Comparison of ENCODE assay signal across 40 cellular contexts in genomic region chr2:12666445-12666844, GRCh38.
"Had no signal": no experiment of that assay in that cellular context is flagged by ENCODE, and none has a peak within 500 bp of the region (broad histone marks: within the 10 kb centered on the region; RNA-seq: fewer than 3 reads in every experiment).

No MANE protein-coding gene starts in this region.

- H3K9me3 Mint-ChIP-seq: central memory CD8-positive, alpha-beta T cell had no signal

- H3K27ac ChIP-seq: adrenal gland, ascending aorta, body of pancreas, brain microvascular endothelial cell, breast epithelium, cardiac muscle cell, colonic mucosa had no signal

- FAIRE-seq: astrocyte, bronchial epithelial cell, colon had no signal

- H3K4me1 Mint-ChIP-seq: activated naive CD4-positive, alpha-beta T cell treated with anti-CD3 and anti-CD28 coated beads, Interleukin-2, amount 10 ng/mL, durations not matched to agents 7 days and 5 days; activated naive CD4-positive, alpha-beta T cell treated with anti-CD3 and anti-CD28 coated beads, Interleukin-2, amount 50 U/mL, for 24 hours; activated naive CD8-positive, alpha-beta T cell treated with anti-CD3 and anti-CD28 coated beads for 36 hours; activated naive CD8-positive, alpha-beta T cell treated with anti-CD3 and anti-CD28 coated beads, Interleukin-2, amount 10 ng/mL, durations not matched to agents 7 days and 5 days; activated naive CD8-positive, alpha-beta T cell treated with anti-CD3 and anti-CD28 coated beads, Interleukin-2, amount 50 U/mL, for 24 hours; activated T-helper 17 cell treated with anti-CD3 and anti-CD28 coated beads, Interleukin-2, amount 50 U/mL, for 72 hours; central memory CD8-positive, alpha-beta T cell had no signal

- H3K4me3 Mint-ChIP-seq: activated naive CD4-positive, alpha-beta T cell treated with anti-CD3 and anti-CD28 coated beads for 36 hours; activated naive CD4-positive, alpha-beta T cell treated with anti-CD3 and anti-CD28 coated beads, Interleukin-2, amount 10 ng/mL, durations not matched to agents 7 days and 5 days; activated naive CD4-positive, alpha-beta T cell treated with anti-CD3 and anti-CD28 coated beads, Interleukin-2, amount 50 U/mL, for 24 hours; activated naive CD8-positive, alpha-beta T cell; activated naive CD8-positive, alpha-beta T cell treated with anti-CD3 and anti-CD28 coated beads for 36 hours; activated naive CD8-positive, alpha-beta T cell treated with anti-CD3 and anti-CD28 coated beads, Interleukin-2, amount 10 ng/mL, durations not matched to agents 7 days and 5 days; activated naive CD8-positive, alpha-beta T cell treated with anti-CD3 and anti-CD28 coated beads, Interleukin-2, amount 50 U/mL, for 24 hours; activated T-cell treated with anti-CD3 and anti-CD28 coated beads, Interleukin-2, amount 50 U/mL, for 4 hours; activated T-cell treated with anti-CD3 and anti-CD28 coated beads, Interleukin-2, amount 50 U/mL, for 72 hours; activated T-helper 1 cell treated with anti-CD3 and anti-CD28 coated beads, Interleukin-12 subunit alpha, Interleukin-12 subunit beta, Interleukin-2, Interleukin-4 antibody, amounts not matched to agents 30 ng/mL and 10 ng/mL and 1 ng/mL, durations not matched to agents 14 hours and 24 hours and 36 hours; activated T-helper 17 cell treated with anti-CD3 and anti-CD28 coated beads, Interleukin-2, amount 50 U/mL, for 72 hours; brain; central memory CD8-positive, alpha-beta T cell had no signal

- H3K27me3 ChIP-seq: adrenal gland, ascending aorta, body of pancreas, brain microvascular endothelial cell, breast epithelium, cardiac muscle cell, colonic mucosa had no signal

- DNase-seq: activated effector memory CD4-positive, alpha-beta T cell treated with anti-CD3 and anti-CD28 coated beads, Interleukin-2, amount 50 U/mL, for 16 hours; activated effector memory CD4-positive, alpha-beta T cell treated with Interleukin-2 at 50 U/mL for 16 hours; activated gamma-delta T cell; activated gamma-delta T cell treated with Interleukin-2 at 50 U/mL for 16 hours; activated naive CD4-positive, alpha-beta T cell; activated naive CD4-positive, alpha-beta T cell treated with anti-CD3 and anti-CD28 coated beads for 36 hours; activated naive CD4-positive, alpha-beta T cell treated with anti-CD3 and anti-CD28 coated beads, Interleukin-2, amount 10 ng/mL, durations not matched to agents 7 days and 5 days; activated naive CD4-positive, alpha-beta T cell treated with anti-CD3 and anti-CD28 coated beads, Interleukin-2, amount 50 U/mL, for 16 hours; activated naive CD4-positive, alpha-beta T cell treated with Interleukin-2 at 50 U/mL for 16 hours; activated naive CD8-positive, alpha-beta T cell treated with anti-CD3 and anti-CD28 coated beads for 36 hours; activated naive CD8-positive, alpha-beta T cell treated with anti-CD3 and anti-CD28 coated beads, Interleukin-2, amount 10 ng/mL, durations not matched to agents 7 days and 5 days; activated naive CD8-positive, alpha-beta T cell treated with anti-CD3 and anti-CD28 coated beads, Interleukin-2, amount 50 U/mL, for 24 hours; activated T-cell treated with anti-CD3 and anti-CD28 coated beads, Interleukin-2, amount 50 U/mL, for 4 hours; activated T-cell treated with anti-CD3 and anti-CD28 coated beads, Interleukin-2, amount 50 U/mL, for 48 hours; activated T-cell treated with anti-CD3 and anti-CD28 coated beads, Interleukin-2, amount 50 U/mL, for 72 hours; adrenal gland; amniotic stem cell; amygdala; anterior cingulate cortex; aorta; body of pancreas; brain microvascular endothelial cell; caudate nucleus; central memory CD4-positive, alpha-beta T cell; cerebellar nuclear complex; colonic mucosa had no signal

- H3K36me3 Mint-ChIP-seq: brain had no signal

- H3K4me1 ChIP-seq: body of pancreas, breast epithelium, colonic mucosa had no signal

- H3K36me3 ChIP-seq: adrenal gland, ascending aorta, brain microvascular endothelial cell, breast epithelium, cardiac muscle cell, colonic mucosa had no signal

- H3K4me3 ChIP-seq: adrenal gland, ascending aorta, body of pancreas, breast epithelium, cardiac muscle cell, colonic mucosa had no signal

- H3K27ac Mint-ChIP-seq: activated naive CD4-positive, alpha-beta T cell treated with anti-CD3 and anti-CD28 coated beads for 36 hours; activated naive CD4-positive, alpha-beta T cell treated with anti-CD3 and anti-CD28 coated beads, Interleukin-2, amount 10 ng/mL, durations not matched to agents 7 days and 5 days; activated naive CD4-positive, alpha-beta T cell treated with anti-CD3 and anti-CD28 coated beads, Interleukin-2, amount 50 U/mL, for 24 hours; activated naive CD4-positive, alpha-beta T cell treated with anti-CD3 and anti-CD28 coated beads, Interleukin-2, amount 50 U/mL, for 72 hours; activated naive CD8-positive, alpha-beta T cell; activated naive CD8-positive, alpha-beta T cell treated with anti-CD3 and anti-CD28 coated beads for 36 hours; activated naive CD8-positive, alpha-beta T cell treated with anti-CD3 and anti-CD28 coated beads, Interleukin-2, amount 10 ng/mL, durations not matched to agents 7 days and 5 days; activated naive CD8-positive, alpha-beta T cell treated with anti-CD3 and anti-CD28 coated beads, Interleukin-2, amount 50 U/mL, for 24 hours; activated T-cell treated with anti-CD3 and anti-CD28 coated beads, Interleukin-2, amount 50 U/mL, for 72 hours; activated T-helper 1 cell treated with anti-CD3 and anti-CD28 coated beads, Interleukin-12 subunit alpha, Interleukin-12 subunit beta, Interleukin-2, Interleukin-4 antibody, amounts not matched to agents 30 ng/mL and 10 ng/mL and 1 ng/mL, durations not matched to agents 14 hours and 24 hours and 36 hours; activated T-helper 17 cell treated with anti-CD3 and anti-CD28 coated beads, Interleukin-2, amount 50 U/mL, for 72 hours; activated T-helper 2 cell treated with anti-CD3 and anti-CD28 coated beads, Interferon-gamma antibody, Interleukin-2, Interleukin-4, amounts not matched to agents 10 μg/mL and 5 μg/mL and 100 μg/mL, durations not matched to agents 14 hours and 24 hours and 36 hours; brain had no signal

- ATAC-seq: activated naive CD4-positive, alpha-beta T cell treated with anti-CD3 and anti-CD28 coated beads, Interleukin-2, amount 50 U/mL, for 72 hours; activated naive CD8-positive, alpha-beta T cell treated with anti-CD3 and anti-CD28 coated beads, Interleukin-2, amount 50 U/mL, for 24 hours; activated T-cell treated with anti-CD3 and anti-CD28 coated beads, Interleukin-2, amount 50 U/mL, for 4 hours; activated T-cell treated with anti-CD3 and anti-CD28 coated beads, Interleukin-2, amount 50 U/mL, for 72 hours; activated T-helper 17 cell treated with anti-CD3 and anti-CD28 coated beads, Interleukin-2, amount 50 U/mL, for 72 hours; body of pancreas had no signal

- H3K9me3 ChIP-seq: colonic mucosa had no signal

- H3K27me3 Mint-ChIP-seq: activated naive CD4-positive, alpha-beta T cell treated with anti-CD3 and anti-CD28 coated beads, Interleukin-2, amount 50 U/mL, for 24 hours; activated naive CD8-positive, alpha-beta T cell; activated naive CD8-positive, alpha-beta T cell treated with anti-CD3 and anti-CD28 coated beads for 36 hours; activated naive CD8-positive, alpha-beta T cell treated with anti-CD3 and anti-CD28 coated beads, Interleukin-2, amount 10 ng/mL, durations not matched to agents 7 days and 5 days; activated naive CD8-positive, alpha-beta T cell treated with anti-CD3 and anti-CD28 coated beads, Interleukin-2, amount 50 U/mL, for 24 hours; activated T-helper 17 cell treated with anti-CD3 and anti-CD28 coated beads, Interleukin-2, amount 50 U/mL, for 72 hours; central memory CD8-positive, alpha-beta T cell had no signal
